Comparison of ENCODE assay signal across 22 cellular contexts in the genomic region with DNA sequence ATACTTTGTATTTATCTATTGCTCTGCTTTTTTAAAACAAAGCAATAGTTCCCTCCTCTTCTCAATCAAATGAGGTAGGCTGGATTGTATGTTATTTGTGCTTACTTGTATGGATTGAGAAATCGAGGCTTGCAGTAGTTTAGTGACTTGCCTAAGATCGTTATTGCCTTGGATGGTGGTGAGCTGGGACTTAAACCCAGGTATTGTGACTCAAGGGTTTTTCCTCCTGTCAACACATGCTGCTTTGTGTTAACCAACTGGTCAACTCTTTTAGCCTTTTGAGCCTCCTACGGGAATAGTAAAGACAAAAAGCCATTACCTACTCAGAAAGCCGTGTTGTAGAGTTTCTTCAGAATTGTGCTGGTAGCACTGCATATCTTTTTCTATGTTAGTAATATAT.
"Had no signal": no experiment of that assay in that cellular context is flagged by ENCODE, and none has a peak within 500 bp of the region (broad histone marks: within the 10 kb centered on the region; RNA-seq: fewer than 3 reads in every experiment).

No MANE protein-coding gene starts in this region.

- H3K4me2 ChIP-seq: smooth muscle cell had no signal

- H3K27me3 ChIP-seq: pancreas, tibial nerve, uterus had no signal

- DNase-seq: hypothalamus; immature natural killer cell; left ventricle myocardium inferior; naive thymus-derived CD8-positive, alpha-beta T cell; nucleus accumbens; pancreas; posterior cingulate gyrus; retina; right cardiac atrium; stimulated activated CD4-positive, alpha-beta T cell treated with anti-CD3 and anti-CD28 coated beads, Interleukin-1b, Interleukin-23, amount 100 ng/mL, for 48 hours; stimulated activated CD4-positive, alpha-beta T cell treated with anti-CD3 and anti-CD28 coated beads, Interleukin-2, amount 100 ng/mL, for 48 hours; stimulated activated CD4-positive, alpha-beta T cell treated with anti-CD3 and anti-CD28 coated beads, Interleukin-4, amount 100 ng/mL, for 4 hours; stimulated activated CD8-positive, alpha-beta memory T cell treated with anti-CD3 and anti-CD28 coated beads, Interleukin-4, amount 100 ng/mL, for 48 hours; stimulated activated naive CD4-positive, alpha-beta T cell treated with Interleukin-2 at 50 U/mL for 16 hours; stimulated activated naive CD8-positive, alpha-beta T cell treated with anti-CD3 and anti-CD28 coated beads, Interleukin-15, amount 100 ng/mL, for 72 hours; substantia nigra; uterus had no signal

- H3K9me3 ChIP-seq: pancreas, prostate gland, tibial nerve, uterus had no signal

- H3K4me1 ChIP-seq: pancreas, prostate gland, tibial nerve, uterus had no signal

- H3K27ac ChIP-seq: pancreas, prostate gland, tibial nerve, uterus had no signal

- H3K4me3 ChIP-seq: left ventricle myocardium inferior, lung, pancreas, prostate gland, smooth muscle cell, tibial nerve, uterus had no signal

- FAIRE-seq: islet of Langerhans, pancreas had no signal

- H3K36me3 ChIP-seq: left ventricle myocardium inferior, pancreas, prostate gland, tibial nerve, uterus had no signal
